In the genomic region with DNA sequence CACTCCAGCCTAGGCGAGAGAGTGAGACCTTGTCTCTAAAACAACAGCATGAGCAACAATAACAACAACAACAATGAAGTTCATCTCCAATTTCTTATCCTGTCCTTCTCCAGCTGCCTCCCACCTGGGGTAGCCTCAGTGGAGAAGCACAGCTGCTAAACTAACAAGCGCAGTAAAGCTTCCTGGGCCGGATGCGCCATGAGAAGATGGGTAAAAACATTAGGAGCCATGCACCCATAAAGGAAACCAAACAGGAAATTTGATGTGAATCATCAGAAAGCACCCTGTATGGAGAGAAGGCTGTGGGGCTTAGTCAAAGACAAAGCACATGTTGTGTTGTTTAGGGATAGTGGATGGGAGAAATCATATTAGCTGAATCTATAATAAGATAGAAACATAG, we compare ENCODE assay signal across 9 cellular contexts.
DNase-seq lines count a peak whose midpoint lies in the region; ATAC-seq and TF ChIP-seq lines count a peak whose summit lies in the region.
"Had no signal": no experiment of that assay in that cellular context is flagged by ENCODE, and none has a peak within 500 bp of the region (broad histone marks: within the 10 kb centered on the region; RNA-seq: fewer than 3 reads in every experiment).

No MANE protein-coding gene starts in this region.

- no peak overlapping the region for H3K27ac ChIP-seq in MM.1S (ENCODE audit: low read length)

- ATAC-seq in GM18499 (IDR thresholded peaks at IDR 0.05; ENCODE audit: insufficient read depth, unreplicated experiment) (peak; percentile 39), HG02884 (IDR thresholded peaks at IDR 0.05; ENCODE audit: unreplicated experiment) (peak; percentile 56)

- H3K9ac ChIP-seq in MM.1S (ENCODE audit: low read length) = no peak overlapping the region

- H3K9me3 ChIP-seq in MM.1S (replicated peaks; ENCODE audit: insufficient read depth, low read length) = no peaks in the 10 kb centered on the region
- H3K9me3 ChIP-seq: Peyer's patch had no signal

- H2AFZ ChIP-seq in MM.1S (ENCODE audit: low read length) = no peak overlapping the region

- no peak overlapping the region for H3K4me2 ChIP-seq in MM.1S (ENCODE audit: low read depth, low read length)

- H3K27me3 ChIP-seq in MM.1S (replicated peaks; ENCODE audit: insufficient read depth, low read length) = no peaks in the 10 kb centered on the region
- H3K27me3 ChIP-seq: Peyer's patch had no signal

- H4K20me1 ChIP-seq in MM.1S (ENCODE audit: insufficient read depth, low read length) = no peaks in the 10 kb centered on the region

- H3K4me3 ChIP-seq in fibroblast of villous mesenchyme (ENCODE audit: low read depth, low read length) (no peak overlapping the region), MM.1S (ENCODE audit: low read length) (no peak overlapping the region)
- H3K4me3 ChIP-seq: Peyer's patch had no signal

- peak; percentile 51 for DNase-seq in activated CD4-positive, alpha-beta T cell treated with anti-CD3 and anti-CD28 coated beads for 48 hours
- DNase-seq in fibroblast of villous mesenchyme (ENCODE audit: low read depth) = peak; percentile 37
- DNase-seq in amygdala (lab: John Stamatoyannopoulos, UW) = no peak
- DNase-seq in DMS114 treated with DMSO at 0.1 percent for 48 hours (lab: John Stamatoyannopoulos, UW; ENCODE audit: unreplicated experiment) = no peak
- DNase-seq in MM.1S = no peak
- no peak for DNase-seq in NCI-H526 (lab: John Stamatoyannopoulos, UW)

- H3K36me3 ChIP-seq in MM.1S (replicated peaks; ENCODE audit: insufficient read depth, low read length) = no peaks in the 10 kb centered on the region
- H3K36me3 ChIP-seq: Peyer's patch had no signal

- no peaks in the 10 kb centered on the region for H3K9me2 ChIP-seq in MM.1S (replicated peaks; ENCODE audit: insufficient read depth, low read length)

- H3F3A ChIP-seq in MM.1S (ENCODE audit: insufficient read depth, low read length) = no peaks in the 10 kb centered on the region

- H3K4me1 ChIP-seq in MM.1S (ENCODE audit: low read length) = peaks cover 17% of the 10 kb centered on the region; the same call in 1 of the 2 replicates

- no peaks in the 10 kb centered on the region for H3K79me2 ChIP-seq in MM.1S (ENCODE audit: low read length)

- TF ChIP-seq CTCF in fibroblast of villous mesenchyme (IDR thresholded peaks at IDR 0.05; ENCODE audit: insufficient read depth, low read depth, low read length) (no peak), MM.1S (IDR thresholded peaks at IDR 0.05; ENCODE audit: low read length) (no peak)

Comparison
In these comparisons a context has a peak if more than half of its experiments do, and no peak if none do; other contexts are left out.
1. DNase-seq: peak in activated CD4-positive, alpha-beta T cell treated with anti-CD3 and anti-CD28 coated beads for 48 hours (single experiment) and fibroblast of villous mesenchyme (single experiment); none in amygdala (0 of 56), DMS114 treated with DMSO at 0.1 percent for 48 hours (single experiment), MM.1S (single experiment) and NCI-H526 (0 of 2).